In the genomic region with DNA sequence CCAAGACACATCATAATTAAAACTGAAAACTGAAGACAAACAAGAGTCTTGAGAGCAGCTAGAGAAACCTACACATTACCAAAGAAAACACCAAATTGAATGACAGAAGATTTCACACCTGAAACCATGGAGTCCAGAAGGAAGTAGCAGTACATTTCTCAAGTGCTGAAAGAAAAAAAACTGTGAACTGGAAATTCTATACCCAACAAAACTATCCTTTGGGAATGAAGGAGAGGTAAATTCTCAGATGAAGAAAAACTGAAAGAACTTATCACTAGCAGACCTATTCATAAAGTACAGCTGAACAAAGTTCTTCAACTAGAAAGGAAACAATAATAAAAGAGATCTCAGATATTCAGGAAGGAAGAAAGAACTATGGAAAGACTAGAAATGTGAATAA, we compare ENCODE assay signal across 35 cellular contexts.
"Had no signal": no experiment of that assay in that cellular context is flagged by ENCODE, and none has a peak within 500 bp of the region (broad histone marks: within the 10 kb centered on the region; RNA-seq: fewer than 3 reads in every experiment).

No MANE protein-coding gene starts in this region.

- H3K27me3 ChIP-seq: MG63 had no signal

- H3K36me3 ChIP-seq: MG63 had no signal

- DNase-seq: MG63, MM.1S, MV-4-11, NCI-H1048, NCI-H1092, NCI-H1092 treated with DMSO at 0.1 percent for 48 hours, NCI-H1105, NCI-H1105 treated with DMSO at 0.1 percent for 48 hours, NCI-H1417, NCI-H1417 treated with DMSO at 0.1 percent for 48 hours, NCI-H1436, NCI-H1436 treated with DMSO at 0.1 percent for 48 hours, NCI-H146, NCI-H1694, NCI-H1694 treated with DMSO at 0.1 percent for 48 hours, NCI-H187, NCI-H187 treated with DMSO at 0.1 percent for 48 hours, NCI-H1930, NCI-H2029, NCI-H2029 treated with DMSO at 0.1 percent for 48 hours, NCI-H2081, NCI-H2081 treated with DMSO at 0.1 percent for 48 hours, NCI-H2107, NCI-H2171, NCI-H2171 treated with DMSO at 0.1 percent for 48 hours, NCI-H2227 treated with DMSO at 0.1 percent for 48 hours, NCI-H226, NCI-H345, NCI-H446, NCI-H446 treated with DMSO at 0.1 percent for 48 hours, NCI-H510A, NCI-H510A treated with DMSO at 0.1 percent for 48 hours, NCI-H524, NCI-H524 treated with DMSO at 0.1 percent for 48 hours, NCI-H526 had no signal

- H3K4me3 ChIP-seq: MG63 had no signal
